In genomic region chr5:27020965-27021364, GRCh38 we compare ENCODE assay signal across 13 cellular contexts. TPM values are rescaled to one million over a fixed set of nuclear protein-coding genes. Genes with fewer than 3 reads are reported as not detected.
DNase-seq lines count a peak whose midpoint lies in the region; ATAC-seq and TF ChIP-seq lines count a peak whose summit lies in the region.
"Had no signal": no experiment of that assay in that cellular context is flagged by ENCODE, and none has a peak within 500 bp of the region (broad histone marks: within the 10 kb centered on the region; RNA-seq: fewer than 3 reads in every experiment).

No MANE protein-coding gene starts in this region.

- H3K79me2 ChIP-seq in OCI-LY1 (ENCODE audit: insufficient read depth, low read length) = no peaks in the 10 kb centered on the region

- TF ChIP-seq CTCF in OCI-LY1 (IDR thresholded peaks at IDR 0.05; ENCODE audit: low read length) (peak; percentile 41), epithelial cell of proximal tubule (conservative IDR thresholded peaks at IDR 0.05; ENCODE audit: low read depth, low read length) (peak; percentile 55)

- H3K4me1 Mint-ChIP-seq in stimulated activated effector memory CD8-positive, alpha-beta T cell treated with anti-CD3 and anti-CD28 coated beads, Interleukin-12 subunit alpha, Interleukin-12 subunit beta, amount 100 ng/mL, for 72 hours = no peaks in the 10 kb centered on the region

- no peaks in the 10 kb centered on the region for H3K4me1 ChIP-seq in OCI-LY1 (ENCODE audit: insufficient read depth, low read length, severe bottlenecking)

- H3K36me3 Mint-ChIP-seq in stimulated activated effector memory CD8-positive, alpha-beta T cell treated with anti-CD3 and anti-CD28 coated beads, Interleukin-12 subunit alpha, Interleukin-12 subunit beta, amount 100 ng/mL, for 72 hours = no peaks in the 10 kb centered on the region

- H3K4me3 ChIP-seq in OCI-LY1 (ENCODE audit: low read depth, low read length, poor library complexity, severe bottlenecking) = no peak overlapping the region
- no peak overlapping the region for H3K4me3 ChIP-seq in epithelial cell of proximal tubule (ENCODE audit: low read depth, low read length)

- no peaks in the 10 kb centered on the region for H4K20me1 ChIP-seq in OCI-LY1 (ENCODE audit: insufficient read depth, low read length)

- no peaks in the 10 kb centered on the region for H3F3A ChIP-seq in OCI-LY1 (ENCODE audit: insufficient read depth, low read length)

- no peak overlapping the region for H3K9ac ChIP-seq in OCI-LY1 (ENCODE audit: low read length)

- H3K9me3 Mint-ChIP-seq in stimulated activated effector memory CD8-positive, alpha-beta T cell treated with anti-CD3 and anti-CD28 coated beads, Interleukin-12 subunit alpha, Interleukin-12 subunit beta, amount 100 ng/mL, for 72 hours = peaks cover 10% of the 10 kb centered on the region

- H3K4me3 Mint-ChIP-seq in stimulated activated effector memory CD8-positive, alpha-beta T cell treated with anti-CD3 and anti-CD28 coated beads, Interleukin-12 subunit alpha, Interleukin-12 subunit beta, amount 100 ng/mL, for 72 hours = no peak overlapping the region

- no peak overlapping the region for H2AFZ ChIP-seq in OCI-LY1 (ENCODE audit: low read length)

- no peaks in the 10 kb centered on the region for H3K27me3 ChIP-seq in OCI-LY1 (ENCODE audit: insufficient read depth, low read length)

- H3K27ac Mint-ChIP-seq in stimulated activated effector memory CD8-positive, alpha-beta T cell treated with anti-CD3 and anti-CD28 coated beads, Interleukin-12 subunit alpha, Interleukin-12 subunit beta, amount 100 ng/mL, for 72 hours = no peak overlapping the region

- H3K9me2 ChIP-seq in OCI-LY1 (ENCODE audit: low read depth, low read length) = no peaks in the 10 kb centered on the region

- no peaks in the 10 kb centered on the region for H3K36me3 ChIP-seq in OCI-LY1 (ENCODE audit: insufficient read depth, low read length)

- ATAC-seq in GM19023 (IDR thresholded peaks at IDR 0.05; ENCODE audit: unreplicated experiment) = no peak
- ATAC-seq in stimulated activated effector memory CD8-positive, alpha-beta T cell treated with anti-CD3 and anti-CD28 coated beads, Interleukin-12 subunit alpha, Interleukin-12 subunit beta, amount 100 ng/mL, for 72 hours = no peak
- ATAC-seq: left colon had no signal

- in situ Hi-C loops in ACHN (cut with HindIII; ENCODE audit: low pct_ligation_motif_present, low pct_unique_long_range_greater_than_20kb, low sequenced_read_pairs) = no loop called here

- H3K27ac ChIP-seq in OCI-LY1 (ENCODE audit: low read depth, low read length, poor library complexity, severe bottlenecking) (no peak overlapping the region), substantia nigra (ENCODE audit: low read depth, low read length, poor library complexity, severe bottlenecking) (no peak overlapping the region)

- H3K9me3 ChIP-seq in OCI-LY1 (ENCODE audit: low read length) = no peaks in the 10 kb centered on the region

- no peak overlapping the region for H3K4me2 ChIP-seq in OCI-LY1 (ENCODE audit: low read length)

- peak; percentile 43 for DNase-seq in ACHN
- DNase-seq in HS-5 (ENCODE audit: low read depth) = peak; percentile 20
- no peak for DNase-seq in epithelial cell of proximal tubule (ENCODE audit: low read depth)
- DNase-seq in ureter (ENCODE audit: low spot score) = no peak
- no peak for DNase-seq in stimulated activated effector memory CD8-positive, alpha-beta T cell treated with anti-CD3 and anti-CD28 coated beads, Interleukin-12 subunit alpha, Interleukin-12 subunit beta, amount 100 ng/mL, for 72 hours (ENCODE audit: low spot score in 2 of 2)
- DNase-seq in substantia nigra (lab: John Stamatoyannopoulos, UW) = no peak
- DNase-seq: activated CD4-positive, CD25-positive, alpha-beta regulatory T cell treated with anti-CD3 and anti-CD28 coated beads, Interleukin-2, amount 50 U/mL, for 72 hours; central memory CD4-positive, alpha-beta T cell; DND-41; left colon; stimulated activated CD4-positive, alpha-beta T cell treated with anti-CD3 and anti-CD28 coated beads, Interleukin-1b, Interleukin-23, amount 100 ng/mL, for 48 hours had no signal

RNA-seq across cellular contexts. Expression of gene CDH9, which starts 17.4 kb away (rescaled TPM):
- not detected in 2 replicates for total RNA-seq in epithelial cell of proximal tubule
- not detected for total RNA-seq in ureter
- total RNA-seq: left colon had no signal

Comparison
In these comparisons a context has a peak if more than half of its experiments do, and no peak if none do; other contexts are left out.
1. DNase-seq: peak in ACHN (single experiment) and HS-5 (single experiment); none in epithelial cell of proximal tubule (single experiment), ureter (single experiment), stimulated activated effector memory CD8-positive, alpha-beta T cell treated with anti-CD3 and anti-CD28 coated beads, Interleukin-12 subunit alpha, Interleukin-12 subunit beta, amount 100 ng/mL, for 72 hours (0 of 2) and substantia nigra (0 of 49).